16 cellular contexts compared by ENCODE assay signal in genomic region chr13:77001963-77002587, GRCh38. TPM values are rescaled to one million over a fixed set of nuclear protein-coding genes. Genes with fewer than 3 reads are reported as not detected.
DNase-seq lines count a peak whose midpoint lies in the region; ATAC-seq and TF ChIP-seq lines count a peak whose summit lies in the region.
"Had no signal": no experiment of that assay in that cellular context is flagged by ENCODE, and none has a peak within 500 bp of the region (broad histone marks: within the 10 kb centered on the region; RNA-seq: fewer than 3 reads in every experiment).

No MANE protein-coding gene starts in this region.

- ATAC-seq in activated CD8-positive, alpha-beta T cell treated with anti-CD3 and anti-CD28 coated beads for 36 hours: peak; percentile 13
- ATAC-seq in activated CD8-positive, alpha-beta T cell treated with anti-CD3 and anti-CD28 coated beads, Interleukin-2, amount 10 ng/mL, durations not matched to agents 7 days and 5 days: no peak
- ATAC-seq in sciatic nerve (peak; percentile 48), GM21529 (IDR thresholded peaks at IDR 0.05; ENCODE audit: unreplicated experiment) (no peak), gastroesophageal sphincter (no peak)

- H3K27ac Mint-ChIP-seq in activated CD8-positive, alpha-beta T cell treated with anti-CD3 and anti-CD28 coated beads for 36 hours: peak overlapping the region; percentile 28
- no peak overlapping the region for H3K27ac Mint-ChIP-seq in activated CD8-positive, alpha-beta T cell treated with anti-CD3 and anti-CD28 coated beads, Interleukin-2, amount 10 ng/mL, durations not matched to agents 7 days and 5 days
- peak overlapping the region; percentile 2 for H3K27ac Mint-ChIP-seq in endothelial cell (ENCODE audit: unreplicated experiment)

- H3K36me3 ChIP-seq in gastroesophageal sphincter (peaks cover 0 to 42% of the 10 kb centered on the region in 2 donors), brain microvascular endothelial cell (replicated peaks) (peaks cover 21% of the 10 kb centered on the region)

- H3K4me1 Mint-ChIP-seq in activated CD8-positive, alpha-beta T cell treated with anti-CD3 and anti-CD28 coated beads for 36 hours (ENCODE audit: low read depth): peaks cover 31% of the 10 kb centered on the region
- peaks cover 17% of the 10 kb centered on the region for H3K4me1 Mint-ChIP-seq in activated CD8-positive, alpha-beta T cell treated with anti-CD3 and anti-CD28 coated beads, Interleukin-2, amount 10 ng/mL, durations not matched to agents 7 days and 5 days (ENCODE audit: low read depth)
- H3K4me1 Mint-ChIP-seq in endothelial cell (ENCODE audit: unreplicated experiment): no peaks in the 10 kb centered on the region

- H3K4me3 Mint-ChIP-seq in activated CD8-positive, alpha-beta T cell treated with anti-CD3 and anti-CD28 coated beads for 36 hours: no peak overlapping the region
- H3K4me3 Mint-ChIP-seq in activated CD8-positive, alpha-beta T cell treated with anti-CD3 and anti-CD28 coated beads, Interleukin-2, amount 10 ng/mL, durations not matched to agents 7 days and 5 days: no peak overlapping the region
- H3K4me3 Mint-ChIP-seq in endothelial cell (ENCODE audit: unreplicated experiment): no peak overlapping the region

- POLR2A ChIA-PET in activated CD8-positive, alpha-beta T cell treated with anti-CD3 and anti-CD28 coated beads for 36 hours (lab: Charles Lee): interaction anchor here (0.8 to 2.4 kb wide), 4 partner anchors 9 to 24 kb away, joined by 3 to 17 read pairs (median 6); partner anchors contain the start of gene FBXL3
- POLR2A ChIA-PET in activated CD8-positive, alpha-beta T cell treated with anti-CD3 and anti-CD28 coated beads, Interleukin-2, amount 10 ng/mL, durations not matched to agents 7 days and 5 days (lab: Charles Lee): interaction anchor here (0.6 to 1.9 kb wide), 3 partner anchors 9 to 581 kb away, joined by 3 to 7 read pairs (median 3); no protein-coding TSS in a partner anchor

- TF ChIP-seq EP300 in gastroesophageal sphincter (IDR thresholded peaks at IDR 0.05): no peak

- CTCF ChIA-PET in activated CD8-positive, alpha-beta T cell treated with anti-CD3 and anti-CD28 coated beads for 36 hours (lab: Charles Lee): interaction anchor here (1.1 to 4.4 kb wide), 10 partner anchors 8 to 50 kb away, joined by 3 to 26 read pairs (median 4); partner anchors contain the start of gene CLN5
- CTCF ChIA-PET in activated CD8-positive, alpha-beta T cell treated with anti-CD3 and anti-CD28 coated beads, Interleukin-2, amount 10 ng/mL, durations not matched to agents 7 days and 5 days (lab: Charles Lee): interaction anchor here (0.7 to 2.8 kb wide), 5 partner anchors 9 to 53 kb away, joined by 3 to 10 read pairs (median 9); no protein-coding TSS in a partner anchor

- H3K27me3 ChIP-seq in gastroesophageal sphincter (no peaks in the 10 kb centered on the region), brain microvascular endothelial cell (replicated peaks) (no peaks in the 10 kb centered on the region)
- H3K27me3 ChIP-seq: ascending aorta, dorsolateral prefrontal cortex, spleen had no signal

- DNase-seq in activated CD8-positive, alpha-beta T cell treated with anti-CD3 and anti-CD28 coated beads for 36 hours: no peak
- DNase-seq in activated CD8-positive, alpha-beta T cell treated with anti-CD3 and anti-CD28 coated beads, Interleukin-2, amount 10 ng/mL, durations not matched to agents 7 days and 5 days: no peak
- DNase-seq in NCI-H1436 (lab: John Stamatoyannopoulos, UW): peak; percentile 35
- DNase-seq in endothelial cell (ENCODE audit: low spot score): no peak
- DNase-seq in sciatic nerve (ENCODE audit: low spot score): no peak
- no peak for DNase-seq in brain microvascular endothelial cell
- DNase-seq: dorsolateral prefrontal cortex; NCI-H2029; NK-92 treated with Interleukin-12 subunit alpha and Interleukin-12 subunit beta, amount 100 ng/mL, for 24 hours; nucleus accumbens; spleen had no signal

- no peaks in the 10 kb centered on the region for H3K9me3 ChIP-seq in gastroesophageal sphincter
- H3K9me3 ChIP-seq: ascending aorta, HAP-1, spleen had no signal

- H3K4me3 ChIP-seq in gastroesophageal sphincter (no peak overlapping the region), brain microvascular endothelial cell (ENCODE audit: low read depth, low read length) (no peak overlapping the region)
- H3K4me3 ChIP-seq: ascending aorta, dorsolateral prefrontal cortex, HAP-1, spleen had no signal

- H3K9me3 Mint-ChIP-seq in activated CD8-positive, alpha-beta T cell treated with anti-CD3 and anti-CD28 coated beads for 36 hours: no peaks in the 10 kb centered on the region
- no peaks in the 10 kb centered on the region for H3K9me3 Mint-ChIP-seq in activated CD8-positive, alpha-beta T cell treated with anti-CD3 and anti-CD28 coated beads, Interleukin-2, amount 10 ng/mL, durations not matched to agents 7 days and 5 days (ENCODE audit: insufficient read depth)
- no peaks in the 10 kb centered on the region for H3K9me3 Mint-ChIP-seq in endothelial cell (ENCODE audit: unreplicated experiment)

- peaks cover 0 to 77% (median 11%) of the 10 kb centered on the region in 3 donors for H3K4me1 ChIP-seq in gastroesophageal sphincter

- 31 to 41% methylated on average over 3 to 4 of the region's 4 CpGs for WGBS in gastroesophageal sphincter (ENCODE audit: low coverage in 1 of 2), 2 donors

- no peak for TF ChIP-seq CTCF in activated CD8-positive, alpha-beta T cell treated with anti-CD3 and anti-CD28 coated beads for 36 hours (IDR thresholded peaks at IDR 0.05)
- TF ChIP-seq CTCF in endothelial cell (IDR thresholded peaks at IDR 0.05; ENCODE audit: unreplicated experiment) (no peak), gastroesophageal sphincter (IDR thresholded peaks at IDR 0.05) (no peak), brain microvascular endothelial cell (IDR thresholded peaks at IDR 0.05; ENCODE audit: low read depth, low read length, missing control alignments) (no peak)

- H3K27ac ChIP-seq in gastroesophageal sphincter: peak overlapping the region in 2 of 4 donors; percentile 3 to 41
- no peak overlapping the region for H3K27ac ChIP-seq in brain microvascular endothelial cell

- intact Hi-C loops in activated CD8-positive, alpha-beta T cell treated with anti-CD3 and anti-CD28 coated beads for 36 hours (cut with micrococcal nuclease): loop anchor here (10.0 kb wide), 1 partner anchor 473 kb away; no protein-coding TSS in a partner anchor
- intact Hi-C loops in sciatic nerve (cut with DNase I): no loop called here

- in situ Hi-C loops in brain microvascular endothelial cell (cut with HindIII; ENCODE audit: low pct_ligation_motif_present, low sequenced_read_pairs): no loop called here

- peaks cover 40% of the 10 kb centered on the region for H3K36me3 Mint-ChIP-seq in activated CD8-positive, alpha-beta T cell treated with anti-CD3 and anti-CD28 coated beads for 36 hours (ENCODE audit: low read depth)
- H3K36me3 Mint-ChIP-seq in activated CD8-positive, alpha-beta T cell treated with anti-CD3 and anti-CD28 coated beads, Interleukin-2, amount 10 ng/mL, durations not matched to agents 7 days and 5 days (ENCODE audit: low read depth): peaks cover 51% of the 10 kb centered on the region
- H3K36me3 Mint-ChIP-seq in endothelial cell (ENCODE audit: low read depth, unreplicated experiment): peaks cover 8% of the 10 kb centered on the region

- H3K27me3 Mint-ChIP-seq in activated CD8-positive, alpha-beta T cell treated with anti-CD3 and anti-CD28 coated beads for 36 hours: no peaks in the 10 kb centered on the region
- H3K27me3 Mint-ChIP-seq in activated CD8-positive, alpha-beta T cell treated with anti-CD3 and anti-CD28 coated beads, Interleukin-2, amount 10 ng/mL, durations not matched to agents 7 days and 5 days (ENCODE audit: low read depth): no peaks in the 10 kb centered on the region
- H3K27me3 Mint-ChIP-seq in endothelial cell (ENCODE audit: unreplicated experiment): no peaks in the 10 kb centered on the region

- no peak for TF ChIP-seq POLR2A in gastroesophageal sphincter (IDR thresholded peaks at IDR 0.05)

RNA-seq across cellular contexts. Expression of gene CLN5, which starts 10.2 kb away (rescaled TPM):
- 10 to 100 TPM; 14.5 to 16.9 TPM for total RNA-seq in activated CD8-positive, alpha-beta T cell treated with anti-CD3 and anti-CD28 coated beads for 36 hours
- total RNA-seq in activated CD8-positive, alpha-beta T cell treated with anti-CD3 and anti-CD28 coated beads, Interleukin-2, amount 10 ng/mL, durations not matched to agents 7 days and 5 days: 10 to 100 TPM; 10.0 to 10.2 TPM
- 10.9 TPM for total RNA-seq in endothelial cell (ENCODE audit: unreplicated experiment)
- total RNA-seq in sciatic nerve: 46.5 TPM
- 10 to 100 TPM; 20.2 to 39.7 (median 27.0) TPM for total RNA-seq in gastroesophageal sphincter

RNA-seq across cellular contexts. Expression of gene FBXL3, which starts 24.9 kb away (rescaled TPM):
- 10 to 100 TPM; 32.8 to 34.3 TPM for total RNA-seq in activated CD8-positive, alpha-beta T cell treated with anti-CD3 and anti-CD28 coated beads for 36 hours
- total RNA-seq in activated CD8-positive, alpha-beta T cell treated with anti-CD3 and anti-CD28 coated beads, Interleukin-2, amount 10 ng/mL, durations not matched to agents 7 days and 5 days: 10 to 100 TPM; 35.6 to 38.0 TPM
- total RNA-seq in endothelial cell (ENCODE audit: unreplicated experiment): 27.5 TPM
- 88.8 TPM for total RNA-seq in sciatic nerve
- 100 to 1,000 TPM in 1 of 4 donors, 10 to 100 TPM in 3; 76.5 to 114 (median 87.0) TPM for total RNA-seq in gastroesophageal sphincter

RNA-seq across cellular contexts. Expression of gene ACOD1, which starts 53.8 kb away (rescaled TPM):
- not detected for total RNA-seq in activated CD8-positive, alpha-beta T cell treated with anti-CD3 and anti-CD28 coated beads for 36 hours
- not detected for total RNA-seq in activated CD8-positive, alpha-beta T cell treated with anti-CD3 and anti-CD28 coated beads, Interleukin-2, amount 10 ng/mL, durations not matched to agents 7 days and 5 days
- total RNA-seq in endothelial cell (ENCODE audit: unreplicated experiment) (not detected), sciatic nerve (not detected), gastroesophageal sphincter (not detected)
- total RNA-seq: ascending aorta, dorsolateral prefrontal cortex, lung microvascular endothelial cell had no signal

Comparison
In these comparisons a context has a peak if more than half of its experiments do, and no peak if none do; other contexts are left out.
1. ATAC-seq: peak in activated CD8-positive, alpha-beta T cell treated with anti-CD3 and anti-CD28 coated beads for 36 hours (single experiment) and sciatic nerve (single experiment); none in activated CD8-positive, alpha-beta T cell treated with anti-CD3 and anti-CD28 coated beads, Interleukin-2, amount 10 ng/mL, durations not matched to agents 7 days and 5 days (single experiment), GM21529 (single experiment) and gastroesophageal sphincter (single experiment).